8 cellular contexts compared by ENCODE assay signal in genomic region chr5:5523066-5523505, GRCh38.
DNase-seq lines count a peak whose midpoint lies in the region; ATAC-seq and TF ChIP-seq lines count a peak whose summit lies in the region.

No MANE protein-coding gene starts in this region.

- peaks cover 29% of the 10 kb centered on the region for H3K4me1 Mint-ChIP-seq in activated T-cell treated with anti-CD3 and anti-CD28 coated beads, Interleukin-2, amount 50 U/mL, for 24 hours (ENCODE audit: low read depth)
- peaks cover 11 to 17% of the 10 kb centered on the region in 2 donors for H3K4me1 Mint-ChIP-seq in stimulated activated naive B cell treated with anti-CD40 and anti-IgM and Interleukin-4, amounts not matched to agents 10 μg/mL and 1 μg/mL and 100 μg/mL, for 72 hours

- peak overlapping the region; percentile 67 for H3K27ac Mint-ChIP-seq in activated T-cell treated with anti-CD3 and anti-CD28 coated beads, Interleukin-2, amount 50 U/mL, for 24 hours
- H3K27ac Mint-ChIP-seq in stimulated activated naive B cell treated with anti-CD40 and anti-IgM and Interleukin-4, amounts not matched to agents 10 μg/mL and 1 μg/mL and 100 μg/mL, for 72 hours, result peak overlapping the region; percentile 4

- DNase-seq in GM10266 (ENCODE audit: extremely low spot score) (peak; percentile 41), NCI-H1105 treated with DMSO at 0.1 percent for 48 hours (lab: John Stamatoyannopoulos, UW) (no peak), NCI-H2081 treated with DMSO at 0.1 percent for 48 hours (lab: John Stamatoyannopoulos, UW) (no peak), NCI-H146 (lab: John Stamatoyannopoulos, UW) (no peak)
- no peak for DNase-seq in activated T-cell treated with anti-CD3 and anti-CD28 coated beads, Interleukin-2, amount 50 U/mL, for 24 hours
- no peak for DNase-seq in stimulated activated naive B cell treated with anti-CD40 and anti-IgM and Interleukin-4, amounts not matched to agents 10 μg/mL and 1 μg/mL and 100 μg/mL, for 72 hours

- ATAC-seq in GM21360 (IDR thresholded peaks at IDR 0.05; ENCODE audit: unreplicated experiment), result peak; percentile 88
- ATAC-seq in HG03442 (IDR thresholded peaks at IDR 0.05; ENCODE audit: unreplicated experiment), result peak; percentile 84
- ATAC-seq in stimulated activated naive B cell treated with anti-CD40 and anti-IgM and Interleukin-4, amounts not matched to agents 10 μg/mL and 1 μg/mL and 100 μg/mL, for 72 hours (replicated peaks), result peak; percentile 51 to 65

- no peak for TF ChIP-seq CTCF in GM10266 (IDR thresholded peaks at IDR 0.05; ENCODE audit: control insufficient read depth, insufficient read depth, low read depth, missing control alignments)

- H3K4me3 Mint-ChIP-seq in activated T-cell treated with anti-CD3 and anti-CD28 coated beads, Interleukin-2, amount 50 U/mL, for 24 hours, result peak overlapping the region; percentile 13
- H3K4me3 Mint-ChIP-seq in stimulated activated naive B cell treated with anti-CD40 and anti-IgM and Interleukin-4, amounts not matched to agents 10 μg/mL and 1 μg/mL and 100 μg/mL, for 72 hours, result peak overlapping the region in 1 of 2 donors; percentile 5

- H3K36me3 Mint-ChIP-seq in activated T-cell treated with anti-CD3 and anti-CD28 coated beads, Interleukin-2, amount 50 U/mL, for 24 hours (ENCODE audit: low read depth), result peaks cover 15% of the 10 kb centered on the region
- H3K36me3 Mint-ChIP-seq in stimulated activated naive B cell treated with anti-CD40 and anti-IgM and Interleukin-4, amounts not matched to agents 10 μg/mL and 1 μg/mL and 100 μg/mL, for 72 hours, result no peaks in the 10 kb centered on the region

- no peaks in the 10 kb centered on the region for H3K27me3 Mint-ChIP-seq in activated T-cell treated with anti-CD3 and anti-CD28 coated beads, Interleukin-2, amount 50 U/mL, for 24 hours
- H3K27me3 Mint-ChIP-seq in stimulated activated naive B cell treated with anti-CD40 and anti-IgM and Interleukin-4, amounts not matched to agents 10 μg/mL and 1 μg/mL and 100 μg/mL, for 72 hours, result no peaks in the 10 kb centered on the region

- H3K9me3 Mint-ChIP-seq in activated T-cell treated with anti-CD3 and anti-CD28 coated beads, Interleukin-2, amount 50 U/mL, for 24 hours, result peaks cover 13% of the 10 kb centered on the region
- peaks cover 4 to 10% of the 10 kb centered on the region in 2 donors for H3K9me3 Mint-ChIP-seq in stimulated activated naive B cell treated with anti-CD40 and anti-IgM and Interleukin-4, amounts not matched to agents 10 μg/mL and 1 μg/mL and 100 μg/mL, for 72 hours
